Comparison of ENCODE assay signal across 11 cellular contexts in the genomic region with DNA sequence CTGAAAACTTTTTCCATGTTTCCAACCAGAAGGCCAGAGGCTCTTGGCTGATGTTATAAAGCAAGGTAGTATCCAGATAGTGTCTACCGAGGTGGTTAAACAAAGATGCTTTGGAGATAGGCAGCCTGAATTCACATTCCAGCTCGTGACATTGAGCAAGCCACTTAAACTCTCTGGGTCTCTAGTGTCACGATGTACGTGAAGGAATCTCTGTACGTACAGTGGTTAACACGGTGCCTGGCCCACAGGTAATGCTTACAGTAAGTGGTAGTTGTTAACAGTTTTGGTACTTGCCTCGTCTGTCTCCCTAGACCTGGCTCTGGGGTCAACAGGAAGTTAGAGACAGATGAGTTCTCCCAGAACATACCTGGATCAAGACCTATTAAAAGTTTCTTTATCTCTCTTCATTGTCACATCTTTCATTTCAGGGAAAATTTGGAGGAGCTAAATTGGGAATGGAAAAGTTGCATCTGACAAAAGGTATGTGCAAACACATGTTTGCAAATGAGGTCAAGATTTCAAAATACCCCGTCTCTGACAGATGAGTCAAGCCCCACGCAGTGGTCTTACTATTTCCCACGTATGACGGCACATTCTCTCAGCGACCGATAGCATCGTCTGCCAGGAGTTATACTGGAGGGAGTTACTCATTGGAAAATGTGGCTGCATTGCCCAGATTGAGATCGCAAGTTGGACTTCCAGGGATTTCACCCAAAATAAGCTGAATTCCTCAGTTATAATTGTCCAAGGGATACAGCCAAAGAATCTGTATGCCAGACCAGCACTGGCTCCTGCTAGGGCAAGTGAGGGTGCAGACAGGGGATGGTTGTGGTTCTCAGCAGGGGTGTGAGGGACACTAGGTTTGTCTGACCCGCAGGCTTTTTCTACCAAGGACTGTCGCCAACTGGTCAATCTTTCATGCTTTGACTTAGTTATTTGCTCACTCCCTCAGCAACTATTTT. TPM values are rescaled to one million over a fixed set of nuclear protein-coding genes. Genes with fewer than 3 reads are reported as not detected.
A peak's percentile ranks its signal among the peaks of the same experiment; 100 is the strongest.
DNase-seq lines count a peak whose midpoint lies in the region; ATAC-seq, FAIRE-seq and TF ChIP-seq lines count a peak whose summit lies in the region.
"Had no signal": no experiment of that assay in that cellular context is flagged by ENCODE, and none has a peak within 500 bp of the region (broad histone marks: within the 10 kb centered on the region; RNA-seq: fewer than 3 reads in every experiment).

No MANE protein-coding gene starts in this region.

- 75% methylated on average over 17 of the region's 17 CpGs for WGBS in right cardiac atrium
- WGBS in upper lobe of left lung, 2 donors: 73 to 78% methylated on average over 17 of the region's 17 CpGs

- no peaks in the 10 kb centered on the region for H3K27me3 ChIP-seq in ascending aorta
- H3K27me3 ChIP-seq in right cardiac atrium (ENCODE audit: control insufficient read depth, insufficient read depth): no peaks in the 10 kb centered on the region
- H3K27me3 ChIP-seq in upper lobe of left lung: no peaks in the 10 kb centered on the region
- peaks cover 63% of the 10 kb centered on the region for H3K27me3 ChIP-seq in PC-9 (ENCODE audit: insufficient read depth, low read depth)

- no TSS peak for BruUV-seq in PC-9 (replicated peaks; lab: Mats Ljungman, UMichigan)

- no peak for TF ChIP-seq POLR2A in GM12891 (IDR thresholded peaks at IDR 0.05; ENCODE audit: low read depth, low read length)
- TF ChIP-seq POLR2A in upper lobe of left lung (IDR thresholded peaks at IDR 0.05): no peak

- peak; percentile 85 to 90 for ATAC-seq in right cardiac atrium
- peak; percentile 68 to 91 for ATAC-seq in upper lobe of left lung (ENCODE audit: low FRiP score in 2 of 2)
- ATAC-seq: activated CD8-positive, alpha-beta memory T cell treated with anti-CD3 and anti-CD28 coated beads, Interleukin-2, amount 10 ng/mL, durations not matched to agents 7 days and 5 days had no signal

- FAIRE-seq in GM12891 (lab: Jason Lieb, UNC): peak; percentile 45

- H3K9me3 ChIP-seq in ascending aorta: no peaks in the 10 kb centered on the region
- H3K9me3 ChIP-seq in right cardiac atrium (ENCODE audit: control insufficient read depth, low read length): no peaks in the 10 kb centered on the region
- no peaks in the 10 kb centered on the region for H3K9me3 ChIP-seq in upper lobe of left lung
- H3K9me3 ChIP-seq in PC-9 (ENCODE audit: insufficient read depth, low read depth): no peaks in the 10 kb centered on the region

- no peaks in the 10 kb centered on the region for H3K79me2 ChIP-seq in PC-9 (ENCODE audit: low read depth)

- H3K9me2 ChIP-seq in PC-9 (ENCODE audit: insufficient read depth): no peaks in the 10 kb centered on the region

- intact Hi-C loops in ascending aorta (cut with DNase I) (loop anchor here (1.0 to 5.0 kb wide), 3 partner anchors 18 to 98 kb away; no protein-coding TSS in a partner anchor), right cardiac atrium (cut with DNase I) (no loop called here), PC-9 (cut with micrococcal nuclease; ENCODE audit: unreplicated experiment) (no loop called here)

- H3F3A ChIP-seq in PC-9 (ENCODE audit: insufficient read depth, low read depth): no peaks in the 10 kb centered on the region

- H3K4me3 ChIP-seq in ascending aorta (no peak overlapping the region), right cardiac atrium (ENCODE audit: low read length) (no peak overlapping the region), upper lobe of left lung (no peak overlapping the region), PC-9 (no peak overlapping the region)

- H3K27ac ChIP-seq in ascending aorta (peak overlapping the region; percentile 89 to 98), right cardiac atrium (ENCODE audit: low read length) (no peak overlapping the region), upper lobe of left lung (peak overlapping the region in 1 of 4 donors; percentile 59), PC-9 (no peak overlapping the region)

- H3K4me2 ChIP-seq in PC-9: no peak overlapping the region

- TF ChIP-seq CTCF in ascending aorta (IDR thresholded peaks at IDR 0.05): no peak
- TF ChIP-seq CTCF in upper lobe of left lung (IDR thresholded peaks at IDR 0.05): no peak
- no peak for TF ChIP-seq CTCF in PC-9 (conservative IDR thresholded peaks at IDR 0.05)

- no peak overlapping the region for H2AFZ ChIP-seq in PC-9

- H3K36me3 ChIP-seq in ascending aorta (no peaks in the 10 kb centered on the region), upper lobe of left lung (no peaks in the 10 kb centered on the region), PC-9 (ENCODE audit: low read depth) (no peaks in the 10 kb centered on the region)

- CTCF ChIA-PET in PC-9 (lab: Charles Lee): no interaction called here

- no peaks in the 10 kb centered on the region for H4K20me1 ChIP-seq in PC-9 (ENCODE audit: insufficient read depth)

- DNase-seq in GM12891 (ENCODE audit: insufficient read length, low spot score) (no peak), ascending aorta (ENCODE audit: low spot score in 2 of 2) (peak; percentile 76 to 96), right cardiac atrium (peak in 1 of 3 donors; percentile 59), upper lobe of left lung (no peak), PC-9 (no peak), 8988T (no peak)
- DNase-seq in stimulated activated CD4-positive, alpha-beta T cell treated with anti-CD3 and anti-CD28 coated beads, Interleukin-2, amount 100 ng/mL, for 48 hours: no peak
- DNase-seq: activated CD8-positive, alpha-beta memory T cell treated with anti-CD3 and anti-CD28 coated beads, Interleukin-2, amount 10 ng/mL, durations not matched to agents 7 days and 5 days; activated naive CD8-positive, alpha-beta T cell treated with anti-CD3 and anti-CD28 coated beads for 36 hours; effector memory CD4-positive, alpha-beta T cell; NCI-H146 had no signal

- H3K4me1 ChIP-seq in ascending aorta: peaks cover 6 to 32% of the 10 kb centered on the region in 2 donors
- no peaks in the 10 kb centered on the region for H3K4me1 ChIP-seq in right cardiac atrium (ENCODE audit: control insufficient read depth, insufficient read depth, low read length)
- H3K4me1 ChIP-seq in upper lobe of left lung: no peaks in the 10 kb centered on the region
- no peaks in the 10 kb centered on the region for H3K4me1 ChIP-seq in PC-9 (replicated peaks; ENCODE audit: insufficient read depth)

- POLR2A ChIA-PET in PC-9 (lab: Charles Lee; ENCODE audit: unreplicated experiment): no interaction called here

- TF ChIP-seq EP300 in upper lobe of left lung (IDR thresholded peaks at IDR 0.05): peak in 1 of 4 donors; percentile 40

TF ChIP-seq in GM12891, 5 proteins besides CTCF, POLR2A, EP300 and RAD21:
- TF ChIP-seq POLR2AphosphoS5 (IDR thresholded peaks at IDR 0.05; ENCODE audit: low read depth, low read length): no peak
- TF ChIP-seq TAF1 (IDR thresholded peaks at IDR 0.05; ENCODE audit: low read depth, low read length): no peak
- TF ChIP-seq SPI1 (IDR thresholded peaks at IDR 0.05; ENCODE audit: low read depth, low read length): no peak
- no peak for TF ChIP-seq POU2F2 (IDR thresholded peaks at IDR 0.05; ENCODE audit: low read depth, low read length)
- no peak for TF ChIP-seq PAX5 (IDR thresholded peaks at IDR 0.05; ENCODE audit: insufficient read depth, low read length, severe bottlenecking)

RNA-seq across cellular contexts. Expression of a gene that starts 18.9 kb away (rescaled TPM):
- 31.0 TPM for polyA plus RNA-seq in GM12891 (2012; ENCODE audit: low read depth, missing spikeins)
- 378 TPM for total RNA-seq in ascending aorta
- 10 to 100 TPM; 55.4 to 75.2 (median 59.0) TPM for total RNA-seq in right cardiac atrium
- polyA plus RNA-seq in right cardiac atrium: 21.8 TPM
- 100 to 1,000 TPM in 3 of 6 donors, 10 to 100 TPM in 3; 73.3 to 246 (median 99.6) TPM for total RNA-seq in upper lobe of left lung
- 1.6 and 1.7 TPM in 2 replicates for total RNA-seq in PC-9 (2021)

Comparison
In these comparisons a context has a peak if more than half of its experiments do, and no peak if none do; other contexts are left out.
1. DNase-seq: peak in ascending aorta (2 of 2); none in GM12891 (single experiment), upper lobe of left lung (0 of 2), PC-9 (0 of 2), 8988T (single experiment) and stimulated activated CD4-positive, alpha-beta T cell treated with anti-CD3 and anti-CD28 coated beads, Interleukin-2, amount 100 ng/mL, for 48 hours (0 of 2).
2. H3K27ac ChIP-seq: peak in ascending aorta (2 of 2); none in right cardiac atrium (single experiment) and PC-9 (single experiment).
3. RNA of a gene that starts 18.9 kb away (total RNA-seq): 378 TPM in ascending aorta (single experiment), 73.3 to 246 TPM in upper lobe of left lung and 55.4 to 75.2 TPM in right cardiac atrium; 1.6 to 1.7 TPM in PC-9; every median in the first group is over 10 times any median in the second.